ENCODE assay signal across 14 cellular contexts in genomic region chr12:46468813-46469212, GRCh38.
DNase-seq lines count a peak whose midpoint lies in the region; ATAC-seq, FAIRE-seq and TF ChIP-seq lines count a peak whose summit lies in the region.
"Had no signal": no experiment of that assay in that cellular context is flagged by ENCODE, and none has a peak within 500 bp of the region (broad histone marks: within the 10 kb centered on the region; RNA-seq: fewer than 3 reads in every experiment).

No MANE protein-coding gene starts in this region.

- no peaks in the 10 kb centered on the region for H4K20me1 ChIP-seq in PC-9 (ENCODE audit: insufficient read depth)
- H4K20me1 ChIP-seq: BLaER1 had no signal

- CTCF ChIA-PET in PC-9 (lab: Charles Lee), result no interaction called here

- no peak for FAIRE-seq in H54 (lab: Jason Lieb, UNC)

- peaks cover 23% of the 10 kb centered on the region for H3F3A ChIP-seq in PC-9 (ENCODE audit: insufficient read depth, low read depth)

- no peaks in the 10 kb centered on the region for H3K9me3 Mint-ChIP-seq in activated naive CD8-positive, alpha-beta T cell treated with anti-CD3 and anti-CD28 coated beads, Interleukin-2, amount 50 U/mL, for 24 hours
- peaks cover 1% of the 10 kb centered on the region for H3K9me3 Mint-ChIP-seq in activated naive CD8-positive, alpha-beta T cell treated with anti-CD3 and anti-CD28 coated beads for 36 hours
- H3K9me3 Mint-ChIP-seq: CD8-positive, alpha-beta memory T cell had no signal

- WGBS in right cardiac atrium, result 69% methylated on average over 4 of the region's 4 CpGs
- 58 to 65% (median 59%) methylated on average over 4 of the region's 4 CpGs for WGBS in psoas muscle, 3 donors

- H3K9me2 ChIP-seq in PC-9 (ENCODE audit: insufficient read depth), result no peaks in the 10 kb centered on the region

- H3K9me3 ChIP-seq in right atrium auricular region (no peaks in the 10 kb centered on the region), right cardiac atrium (ENCODE audit: control insufficient read depth, low read length) (no peaks in the 10 kb centered on the region), PC-9 (ENCODE audit: insufficient read depth, low read depth) (peaks cover 14% of the 10 kb centered on the region), psoas muscle (no peaks in the 10 kb centered on the region)
- H3K9me3 ChIP-seq: BLaER1, Caco-2 had no signal

- DNase-seq in activated naive CD8-positive, alpha-beta T cell treated with anti-CD3 and anti-CD28 coated beads, Interleukin-2, amount 50 U/mL, for 24 hours, result no peak
- DNase-seq in activated naive CD8-positive, alpha-beta T cell treated with anti-CD3 and anti-CD28 coated beads for 36 hours, result no peak
- DNase-seq in right atrium auricular region (ENCODE audit: low spot score), result no peak
- DNase-seq in right cardiac atrium, result no peak
- DNase-seq in PC-9, result no peak
- DNase-seq in psoas muscle, result no peak
- DNase-seq in H54 (ENCODE audit: insufficient read length, low spot score), result no peak
- DNase-seq in G401 (ENCODE audit: low spot score), result no peak
- DNase-seq: AML-193; Caco-2; CD8-positive, alpha-beta memory T cell had no signal

- no peak overlapping the region for H3K4me3 Mint-ChIP-seq in activated naive CD8-positive, alpha-beta T cell treated with anti-CD3 and anti-CD28 coated beads, Interleukin-2, amount 50 U/mL, for 24 hours
- H3K4me3 Mint-ChIP-seq in activated naive CD8-positive, alpha-beta T cell treated with anti-CD3 and anti-CD28 coated beads for 36 hours, result no peak overlapping the region
- H3K4me3 Mint-ChIP-seq: CD8-positive, alpha-beta memory T cell had no signal

- H3K36me3 ChIP-seq in right atrium auricular region (no peaks in the 10 kb centered on the region), PC-9 (ENCODE audit: low read depth) (peaks cover 10% of the 10 kb centered on the region), psoas muscle (ENCODE audit: insufficient read depth in 1 of 2, low read depth in 1 of 2) (no peaks in the 10 kb centered on the region)
- H3K36me3 ChIP-seq: BLaER1 had no signal

- peaks cover 40% of the 10 kb centered on the region for H3K4me1 Mint-ChIP-seq in activated naive CD8-positive, alpha-beta T cell treated with anti-CD3 and anti-CD28 coated beads, Interleukin-2, amount 50 U/mL, for 24 hours
- peaks cover 28% of the 10 kb centered on the region for H3K4me1 Mint-ChIP-seq in activated naive CD8-positive, alpha-beta T cell treated with anti-CD3 and anti-CD28 coated beads for 36 hours

- H3K36me3 Mint-ChIP-seq in activated naive CD8-positive, alpha-beta T cell treated with anti-CD3 and anti-CD28 coated beads, Interleukin-2, amount 50 U/mL, for 24 hours (ENCODE audit: low read depth), result no peaks in the 10 kb centered on the region
- peaks cover 4% of the 10 kb centered on the region for H3K36me3 Mint-ChIP-seq in activated naive CD8-positive, alpha-beta T cell treated with anti-CD3 and anti-CD28 coated beads for 36 hours

- H3K79me2 ChIP-seq in PC-9 (ENCODE audit: low read depth), result no peaks in the 10 kb centered on the region

- H3K27me3 Mint-ChIP-seq in activated naive CD8-positive, alpha-beta T cell treated with anti-CD3 and anti-CD28 coated beads, Interleukin-2, amount 50 U/mL, for 24 hours, result no peaks in the 10 kb centered on the region
- H3K27me3 Mint-ChIP-seq in activated naive CD8-positive, alpha-beta T cell treated with anti-CD3 and anti-CD28 coated beads for 36 hours, result no peaks in the 10 kb centered on the region
- H3K27me3 Mint-ChIP-seq: CD8-positive, alpha-beta memory T cell had no signal

- BruUV-seq in PC-9 (replicated peaks; lab: Mats Ljungman, UMichigan), result no TSS peak

- ATAC-seq in activated naive CD8-positive, alpha-beta T cell treated with anti-CD3 and anti-CD28 coated beads, Interleukin-2, amount 50 U/mL, for 24 hours, result peak; percentile 50
- ATAC-seq in right cardiac atrium, result no peak
- peak in 1 of 4 donors; percentile 31 for ATAC-seq in psoas muscle

- no peak for TF ChIP-seq CTCF in right atrium auricular region (IDR thresholded peaks at IDR 0.05)
- no peak for TF ChIP-seq CTCF in PC-9 (conservative IDR thresholded peaks at IDR 0.05)
- no peak for TF ChIP-seq CTCF in psoas muscle (IDR thresholded peaks at IDR 0.05)

- H3K27ac ChIP-seq in right atrium auricular region (peak overlapping the region; percentile 68 to 75), right cardiac atrium (ENCODE audit: low read length) (no peak overlapping the region), PC-9 (peak overlapping the region; percentile 37), psoas muscle (peak overlapping the region; percentile 74)
- H3K27ac ChIP-seq: 22Rv1, BLaER1, HL-60 had no signal

- H2AFZ ChIP-seq in PC-9, result no peak overlapping the region

- in situ Hi-C loops in G401 (cut with HindIII; ENCODE audit: low sequenced_read_pairs), result no loop called here

- no peak for TF ChIP-seq POLR2A in H54 (IDR thresholded peaks at IDR 0.05; ENCODE audit: low read depth, low read length)

- intact Hi-C loops in right cardiac atrium (cut with DNase I) (loop anchor here in 1 of 4 donors (10.0 kb wide), 1 partner anchor 84 kb away; no protein-coding TSS in a partner anchor), PC-9 (cut with micrococcal nuclease; ENCODE audit: unreplicated experiment) (no loop called here), psoas muscle (cut with DNase I) (loop anchor here (2.0 to 5.0 kb wide), 2 partner anchors 82 to 84 kb away; no protein-coding TSS in a partner anchor)

- H3K27ac Mint-ChIP-seq in activated naive CD8-positive, alpha-beta T cell treated with anti-CD3 and anti-CD28 coated beads, Interleukin-2, amount 50 U/mL, for 24 hours, result no peak overlapping the region
- no peak overlapping the region for H3K27ac Mint-ChIP-seq in activated naive CD8-positive, alpha-beta T cell treated with anti-CD3 and anti-CD28 coated beads for 36 hours

- H3K4me1 ChIP-seq in right atrium auricular region (peaks cover 0 to 36% of the 10 kb centered on the region in 2 donors), right cardiac atrium (ENCODE audit: control insufficient read depth, insufficient read depth, low read length) (peaks cover 8% of the 10 kb centered on the region), PC-9 (replicated peaks; ENCODE audit: insufficient read depth) (peaks cover 52% of the 10 kb centered on the region), psoas muscle (peaks cover 53% of the 10 kb centered on the region)

- H3K4me2 ChIP-seq in PC-9, result no peak overlapping the region
- H3K4me2 ChIP-seq: BLaER1 had no signal

- POLR2A ChIA-PET in PC-9 (lab: Charles Lee; ENCODE audit: unreplicated experiment), result interaction anchor here (0.6 kb wide), 1 partner anchor 83 kb away, joined by 5 read pairs; no protein-coding TSS in a partner anchor

- H3K27me3 ChIP-seq in right atrium auricular region (no peaks in the 10 kb centered on the region), right cardiac atrium (ENCODE audit: control insufficient read depth, insufficient read depth) (no peaks in the 10 kb centered on the region), PC-9 (ENCODE audit: insufficient read depth, low read depth) (no peaks in the 10 kb centered on the region), psoas muscle (ENCODE audit: insufficient read depth in 3 of 3, low read length in 2 of 3) (no peaks in the 10 kb centered on the region)
- H3K27me3 ChIP-seq: BLaER1 had no signal

- no peak overlapping the region for H3K4me3 ChIP-seq in right atrium auricular region
- H3K4me3 ChIP-seq in right cardiac atrium (ENCODE audit: low read length), result no peak overlapping the region
- H3K4me3 ChIP-seq in PC-9, result no peak overlapping the region
- H3K4me3 ChIP-seq in psoas muscle, result peak overlapping the region; percentile 4
- H3K4me3 ChIP-seq: BLaER1 had no signal
